Comparison of ENCODE assay signal across 1 cellular context in the genomic region with DNA sequence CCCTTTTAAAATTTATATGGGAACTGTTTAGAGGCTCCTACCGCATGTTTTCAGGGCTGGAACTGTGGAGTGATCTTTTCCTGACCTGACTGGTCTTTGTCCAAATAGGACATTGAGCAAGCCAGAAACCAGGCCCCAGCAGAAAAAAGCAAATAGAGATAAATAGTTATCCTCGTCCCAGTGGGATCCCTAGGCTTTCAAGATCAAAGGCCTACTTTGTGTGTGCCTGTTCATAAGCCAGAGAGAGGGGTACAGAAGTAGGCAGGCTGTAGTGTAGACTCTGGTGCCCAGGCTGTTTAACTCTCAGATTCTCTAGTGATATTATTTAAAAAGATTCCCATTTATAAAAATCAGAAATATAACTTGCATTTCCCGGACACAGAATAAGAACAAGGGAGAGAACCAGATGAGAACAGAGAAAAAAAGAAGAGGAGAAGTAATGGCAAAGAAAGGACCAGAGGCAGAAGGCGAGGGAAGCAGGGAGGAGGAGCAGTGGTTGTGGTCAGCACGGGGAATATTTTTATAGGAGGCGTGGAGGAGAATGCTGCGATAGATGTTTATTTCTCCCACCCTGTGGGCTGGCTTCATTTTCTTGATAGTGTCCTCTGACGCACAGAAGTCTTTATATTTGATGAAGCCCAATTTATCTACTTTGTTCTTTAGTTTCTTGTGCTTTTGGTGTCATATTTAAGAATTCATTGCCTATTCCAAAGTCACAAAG.
TF ChIP-seq lines count a peak whose summit lies in the region.

No MANE protein-coding gene starts in this region.

TF ChIP-seq in GM23338, 12 proteins besides CTCF, POLR2A, EP300 and RAD21 (continued from another document):
- TF ChIP-seq, protein P1, sequence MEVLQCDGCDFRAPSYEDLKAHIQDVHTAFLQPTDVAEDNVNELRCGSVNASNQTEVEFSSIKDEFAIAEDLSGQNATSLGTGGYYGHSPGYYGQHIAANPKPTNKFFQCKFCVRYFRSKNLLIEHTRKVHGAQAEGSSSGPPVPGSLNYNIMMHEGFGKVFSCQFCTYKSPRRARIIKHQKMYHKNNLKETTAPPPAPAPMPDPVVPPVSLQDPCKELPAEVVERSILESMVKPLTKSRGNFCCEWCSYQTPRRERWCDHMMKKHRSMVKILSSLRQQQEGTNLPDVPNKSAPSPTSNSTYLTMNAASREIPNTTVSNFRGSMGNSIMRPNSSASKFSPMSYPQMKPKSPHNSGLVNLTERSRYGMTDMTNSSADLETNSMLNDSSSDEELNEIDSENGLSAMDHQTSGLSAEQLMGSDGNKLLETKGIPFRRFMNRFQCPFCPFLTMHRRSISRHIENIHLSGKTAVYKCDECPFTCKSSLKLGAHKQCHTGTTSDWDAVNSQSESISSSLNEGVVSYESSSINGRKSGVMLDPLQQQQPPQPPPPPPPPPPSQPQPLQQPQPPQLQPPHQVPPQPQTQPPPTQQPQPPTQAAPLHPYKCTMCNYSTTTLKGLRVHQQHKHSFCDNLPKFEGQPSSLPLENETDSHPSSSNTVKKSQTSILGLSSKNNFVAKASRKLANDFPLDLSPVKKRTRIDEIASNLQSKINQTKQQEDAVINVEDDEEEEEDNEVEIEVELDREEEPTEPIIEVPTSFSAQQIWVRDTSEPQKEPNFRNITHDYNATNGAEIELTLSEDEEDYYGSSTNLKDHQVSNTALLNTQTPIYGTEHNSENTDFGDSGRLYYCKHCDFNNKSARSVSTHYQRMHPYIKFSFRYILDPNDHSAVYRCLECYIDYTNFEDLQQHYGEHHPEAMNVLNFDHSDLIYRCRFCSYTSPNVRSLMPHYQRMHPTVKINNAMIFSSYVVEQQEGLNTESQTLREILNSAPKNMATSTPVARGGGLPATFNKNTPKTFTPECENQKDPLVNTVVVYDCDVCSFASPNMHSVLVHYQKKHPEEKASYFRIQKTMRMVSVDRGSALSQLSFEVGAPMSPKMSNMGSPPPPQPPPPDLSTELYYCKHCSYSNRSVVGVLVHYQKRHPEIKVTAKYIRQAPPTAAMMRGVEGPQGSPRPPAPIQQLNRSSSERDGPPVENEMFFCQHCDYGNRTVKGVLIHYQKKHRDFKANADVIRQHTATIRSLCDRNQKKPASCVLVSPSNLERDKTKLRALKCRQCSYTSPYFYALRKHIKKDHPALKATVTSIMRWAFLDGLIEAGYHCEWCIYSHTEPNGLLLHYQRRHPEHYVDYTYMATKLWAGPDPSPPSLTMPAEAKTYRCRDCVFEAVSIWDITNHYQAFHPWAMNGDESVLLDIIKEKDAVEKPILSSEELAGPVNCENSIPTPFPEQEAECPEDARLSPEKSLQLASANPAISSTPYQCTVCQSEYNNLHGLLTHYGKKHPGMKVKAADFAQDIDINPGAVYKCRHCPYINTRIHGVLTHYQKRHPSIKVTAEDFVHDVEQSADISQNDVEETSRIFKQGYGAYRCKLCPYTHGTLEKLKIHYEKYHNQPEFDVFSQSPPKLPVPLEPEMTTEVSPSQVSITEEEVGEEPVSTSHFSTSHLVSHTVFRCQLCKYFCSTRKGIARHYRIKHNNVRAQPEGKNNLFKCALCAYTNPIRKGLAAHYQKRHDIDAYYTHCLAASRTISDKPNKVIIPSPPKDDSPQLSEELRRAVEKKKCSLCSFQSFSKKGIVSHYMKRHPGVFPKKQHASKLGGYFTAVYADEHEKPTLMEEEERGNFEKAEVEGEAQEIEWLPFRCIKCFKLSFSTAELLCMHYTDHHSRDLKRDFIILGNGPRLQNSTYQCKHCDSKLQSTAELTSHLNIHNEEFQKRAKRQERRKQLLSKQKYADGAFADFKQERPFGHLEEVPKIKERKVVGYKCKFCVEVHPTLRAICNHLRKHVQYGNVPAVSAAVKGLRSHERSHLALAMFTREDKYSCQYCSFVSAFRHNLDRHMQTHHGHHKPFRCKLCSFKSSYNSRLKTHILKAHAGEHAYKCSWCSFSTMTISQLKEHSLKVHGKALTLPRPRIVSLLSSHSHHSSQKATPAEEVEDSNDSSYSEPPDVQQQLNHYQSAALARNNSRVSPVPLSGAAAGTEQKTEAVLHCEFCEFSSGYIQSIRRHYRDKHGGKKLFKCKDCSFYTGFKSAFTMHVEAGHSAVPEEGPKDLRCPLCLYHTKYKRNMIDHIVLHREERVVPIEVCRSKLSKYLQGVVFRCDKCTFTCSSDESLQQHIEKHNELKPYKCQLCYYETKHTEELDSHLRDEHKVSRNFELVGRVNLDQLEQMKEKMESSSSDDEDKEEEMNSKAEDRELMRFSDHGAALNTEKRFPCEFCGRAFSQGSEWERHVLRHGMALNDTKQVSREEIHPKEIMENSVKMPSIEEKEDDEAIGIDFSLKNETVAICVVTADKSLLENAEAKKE (CRISPR knock-in tag; IDR thresholded peaks at IDR 0.05), result no peak
- TF ChIP-seq JUNB (IDR thresholded peaks at IDR 0.05; ENCODE audit: unreplicated experiment), result no peak
- TF ChIP-seq, protein P2, sequence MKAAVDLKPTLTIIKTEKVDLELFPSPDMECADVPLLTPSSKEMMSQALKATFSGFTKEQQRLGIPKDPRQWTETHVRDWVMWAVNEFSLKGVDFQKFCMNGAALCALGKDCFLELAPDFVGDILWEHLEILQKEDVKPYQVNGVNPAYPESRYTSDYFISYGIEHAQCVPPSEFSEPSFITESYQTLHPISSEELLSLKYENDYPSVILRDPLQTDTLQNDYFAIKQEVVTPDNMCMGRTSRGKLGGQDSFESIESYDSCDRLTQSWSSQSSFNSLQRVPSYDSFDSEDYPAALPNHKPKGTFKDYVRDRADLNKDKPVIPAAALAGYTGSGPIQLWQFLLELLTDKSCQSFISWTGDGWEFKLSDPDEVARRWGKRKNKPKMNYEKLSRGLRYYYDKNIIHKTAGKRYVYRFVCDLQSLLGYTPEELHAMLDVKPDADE (IDR thresholded peaks at IDR 0.05), result no peak
- TF ChIP-seq POLR2AphosphoS5 (IDR thresholded peaks at IDR 0.05; ENCODE audit: low read depth), result no peak
- TF ChIP-seq EZH2 (IDR thresholded peaks at IDR 0.05; ENCODE audit: low read depth, unreplicated experiment), result no peak
- TF ChIP-seq ZNF114 (CRISPR knock-in tag; IDR thresholded peaks at IDR 0.05), result no peak
- TF ChIP-seq NANOG (IDR thresholded peaks at IDR 0.05; ENCODE audit: borderline replicate concordance), result no peak
- no peak for TF ChIP-seq CREB1 (CRISPR knock-in tag; IDR thresholded peaks at IDR 0.05; ENCODE audit: low read depth)
- TF ChIP-seq STAT1 (IDR thresholded peaks at IDR 0.05; ENCODE audit: unreplicated experiment), result no peak
